8 cellular contexts compared by ENCODE assay signal in genomic region chr18:48923746-48924580, GRCh38. TPM values are rescaled to one million over a fixed set of nuclear protein-coding genes. Genes with fewer than 3 reads are reported as not detected.
DNase-seq lines count a peak whose midpoint lies in the region; ATAC-seq and TF ChIP-seq lines count a peak whose summit lies in the region.

No MANE protein-coding gene starts in this region.

- no peaks in the 10 kb centered on the region for H3K9me3 ChIP-seq in esophagus squamous epithelium

- POLR2A ChIA-PET in RWPE1 (lab: Yijun Ruan, JAX; ENCODE audit: low non-redundant PET), result interaction anchor here (0.7 kb wide), 1 partner anchor 28 kb away, joined by 3 read pairs; no protein-coding TSS in a partner anchor

- H3K27me3 ChIP-seq in esophagus squamous epithelium, result no peaks in the 10 kb centered on the region

- H3K36me3 ChIP-seq in esophagus squamous epithelium, result peaks cover 0 to 29% (median 0%) of the 10 kb centered on the region in 3 donors

- H3K4me3 ChIP-seq in esophagus squamous epithelium, result peak overlapping the region in 1 of 4 donors; percentile 46
- no peak overlapping the region for H3K4me3 ChIP-seq in skin epidermis

- no peak for TF ChIP-seq CTCF in RWPE1 (conservative IDR thresholded peaks at IDR 0.05; ENCODE audit: low read depth)
- no peak for TF ChIP-seq CTCF in esophagus squamous epithelium (IDR thresholded peaks at IDR 0.05)

- ATAC-seq in GM19023 (IDR thresholded peaks at IDR 0.05; ENCODE audit: unreplicated experiment), result peak; percentile 37
- ATAC-seq in esophagus mucosa, result no peak
- ATAC-seq in GM21529 (IDR thresholded peaks at IDR 0.05; ENCODE audit: unreplicated experiment), result no peak

- CTCF ChIA-PET in RWPE1 (lab: Yijun Ruan, JAX), result no interaction called here

- H3K27ac ChIP-seq in RWPE1 (peak overlapping the region; percentile 88), esophagus squamous epithelium (peak overlapping the region in 3 of 4 donors; percentile 7 to 81 (median 75)), skin epidermis (peak overlapping the region in 20 of 21 experiments; percentile 18 to 85 (median 68))

- WGBS in esophagus squamous epithelium, 2 donors, result 58 to 59% methylated on average over 7 to 12 of the region's 14 CpGs

- peaks cover 37 to 82% (median 51%) of the 10 kb centered on the region in 3 donors for H3K4me1 ChIP-seq in esophagus squamous epithelium

- intact Hi-C loops in esophagus squamous epithelium (cut with DNase I), result no loop called here

- no peak for TF ChIP-seq POLR2A in esophagus squamous epithelium (IDR thresholded peaks at IDR 0.05)

- DNase-seq in RWPE1 (ENCODE audit: low spot score), result no peak
- no peak for DNase-seq in esophagus squamous epithelium (lab: John Stamatoyannopoulos, UW)
- no peak for DNase-seq in Kasumi-1 (lab: John Stamatoyannopoulos, UW)
- no peak for DNase-seq in NCI-H2171 treated with DMSO at 0.1 percent for 48 hours (lab: John Stamatoyannopoulos, UW)

RNA-seq across cellular contexts. Expression of gene SMAD7, which starts 26.8 kb away (rescaled TPM):
- 10 to 100 TPM in 2 of 4 donors, 1 to 10 TPM in 2; 4.2 to 26.5 (median 9.0) TPM for total RNA-seq in esophagus squamous epithelium
- total RNA-seq in esophagus mucosa, result 3.7 TPM
